Comparison of ENCODE assay signal across 8 cellular contexts in the genomic region with DNA sequence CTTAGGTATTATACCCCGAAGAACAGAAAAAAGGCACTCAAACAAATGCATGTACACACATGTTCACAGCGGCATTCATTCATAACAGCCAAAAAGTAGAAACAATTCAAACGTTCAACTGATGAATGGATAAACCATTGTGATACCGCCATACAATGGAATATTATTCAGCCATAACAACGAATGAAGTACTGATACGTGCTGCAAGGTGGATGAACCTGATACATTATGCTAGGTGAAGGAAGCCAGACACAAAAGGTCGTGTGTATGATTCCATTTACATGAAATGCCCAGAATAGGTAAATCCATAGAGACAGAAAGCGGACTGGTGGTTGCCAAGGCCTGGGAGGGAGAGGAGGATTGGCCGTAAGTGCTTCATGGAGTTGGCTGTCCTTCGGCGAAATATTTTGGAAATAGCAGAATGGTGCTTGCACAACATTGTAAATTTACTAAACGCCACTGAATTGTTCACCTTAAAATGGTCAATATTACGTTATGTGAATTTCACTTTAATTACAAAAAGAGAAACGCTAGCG.
DNase-seq lines count a peak whose midpoint lies in the region; ATAC-seq and TF ChIP-seq lines count a peak whose summit lies in the region.

No MANE protein-coding gene starts in this region.

- DNase-seq in DMS114 treated with DMSO at 0.1 percent for 48 hours (lab: John Stamatoyannopoulos, UW; ENCODE audit: unreplicated experiment) = peak; percentile 61
- peak; percentile 8 for DNase-seq in HK-2 (ENCODE audit: unreplicated experiment)
- DNase-seq in activated T-helper 1 cell treated with anti-CD3 and anti-CD28 coated beads, Interleukin-12 subunit alpha, Interleukin-12 subunit beta, Interleukin-2, Interleukin-4 antibody, amounts not matched to agents 30 ng/mL and 10 ng/mL and 1 ng/mL, durations not matched to agents 14 hours and 24 hours and 36 hours (ENCODE audit: low spot score) = peak; percentile 11
- DNase-seq in left ventricle myocardium inferior = no peak
- no peak for DNase-seq in sigmoid colon
- no peak for DNase-seq in globus pallidus (ENCODE audit: low spot score)
- DNase-seq in GDM1 (lab: John Stamatoyannopoulos, UW) = no peak

- TF ChIP-seq CTCF in left ventricle myocardium inferior (IDR thresholded peaks at IDR 0.05; ENCODE audit: borderline replicate concordance) = no peak
- TF ChIP-seq CTCF in sigmoid colon (IDR thresholded peaks at IDR 0.05) = no peak

- H3K4me1 Mint-ChIP-seq in activated T-helper 1 cell treated with anti-CD3 and anti-CD28 coated beads, Interleukin-12 subunit alpha, Interleukin-12 subunit beta, Interleukin-2, Interleukin-4 antibody, amounts not matched to agents 30 ng/mL and 10 ng/mL and 1 ng/mL, durations not matched to agents 14 hours and 24 hours and 36 hours (ENCODE audit: low read depth) = peaks cover 53% of the 10 kb centered on the region

- ATAC-seq in GM19467 (IDR thresholded peaks at IDR 0.05; ENCODE audit: unreplicated experiment) = peak; percentile 7

- peak overlapping the region; percentile 97 for H3K27ac ChIP-seq in left ventricle myocardium inferior (replicated peaks)
- H3K27ac ChIP-seq in sigmoid colon = peak overlapping the region; percentile 91 to 93 (median 92)

- no peaks in the 10 kb centered on the region for H3K9me3 Mint-ChIP-seq in activated T-helper 1 cell treated with anti-CD3 and anti-CD28 coated beads, Interleukin-12 subunit alpha, Interleukin-12 subunit beta, Interleukin-2, Interleukin-4 antibody, amounts not matched to agents 30 ng/mL and 10 ng/mL and 1 ng/mL, durations not matched to agents 14 hours and 24 hours and 36 hours

- no peaks in the 10 kb centered on the region for H3K27me3 ChIP-seq in left ventricle myocardium inferior (ENCODE audit: low read depth)
- H3K27me3 ChIP-seq in sigmoid colon = no peaks in the 10 kb centered on the region

- H3K4me1 ChIP-seq in left ventricle myocardium inferior = peaks cover 33% of the 10 kb centered on the region
- H3K4me1 ChIP-seq in sigmoid colon = peaks cover 0 to 26% (median 23%) of the 10 kb centered on the region in 4 donors

- peak overlapping the region; percentile 98 for H3K27ac Mint-ChIP-seq in activated T-helper 1 cell treated with anti-CD3 and anti-CD28 coated beads, Interleukin-12 subunit alpha, Interleukin-12 subunit beta, Interleukin-2, Interleukin-4 antibody, amounts not matched to agents 30 ng/mL and 10 ng/mL and 1 ng/mL, durations not matched to agents 14 hours and 24 hours and 36 hours

- H3K9me3 ChIP-seq in left ventricle myocardium inferior (replicated peaks) (no peaks in the 10 kb centered on the region), sigmoid colon (no peaks in the 10 kb centered on the region)

- no peaks in the 10 kb centered on the region for H3K27me3 Mint-ChIP-seq in activated T-helper 1 cell treated with anti-CD3 and anti-CD28 coated beads, Interleukin-12 subunit alpha, Interleukin-12 subunit beta, Interleukin-2, Interleukin-4 antibody, amounts not matched to agents 30 ng/mL and 10 ng/mL and 1 ng/mL, durations not matched to agents 14 hours and 24 hours and 36 hours (ENCODE audit: insufficient read depth)

- intact Hi-C loops in activated T-helper 1 cell treated with anti-CD3 and anti-CD28 coated beads, Interleukin-12 subunit alpha, Interleukin-12 subunit beta, Interleukin-2, Interleukin-4 antibody, amounts not matched to agents 30 ng/mL and 10 ng/mL and 1 ng/mL, durations not matched to agents 14 hours and 24 hours and 36 hours (cut with micrococcal nuclease) = loop anchor here (1.0 to 10.0 kb wide), 7 partner anchors 391 to 1107 kb away; a partner anchor contains a TSS
- intact Hi-C loops in left ventricle myocardium inferior (cut with micrococcal nuclease) (no loop called here), sigmoid colon (cut with DNase I) (loop anchor here (2.0 to 10.0 kb wide), 7 partner anchors 96 to 707 kb away; a partner anchor contains a TSS)

- H3K4me3 ChIP-seq in left ventricle myocardium inferior (peak overlapping the region; percentile 94), sigmoid colon (peak overlapping the region; percentile 72 to 92 (median 88))

- TF ChIP-seq EP300 in sigmoid colon (IDR thresholded peaks at IDR 0.05) = no peak

- H3K36me3 ChIP-seq in left ventricle myocardium inferior (peaks cover 20% of the 10 kb centered on the region), sigmoid colon (peaks cover 0 to 20% (median under 1%) of the 10 kb centered on the region in 4 donors)

- WGBS in sigmoid colon, 2 donors = 22 to 34% methylated on average over 15 of the region's 15 CpGs

- H3K4me3 Mint-ChIP-seq in activated T-helper 1 cell treated with anti-CD3 and anti-CD28 coated beads, Interleukin-12 subunit alpha, Interleukin-12 subunit beta, Interleukin-2, Interleukin-4 antibody, amounts not matched to agents 30 ng/mL and 10 ng/mL and 1 ng/mL, durations not matched to agents 14 hours and 24 hours and 36 hours = peak overlapping the region; percentile 98

- no peak for TF ChIP-seq POLR2A in sigmoid colon (IDR thresholded peaks at IDR 0.05)

- peaks cover 24% of the 10 kb centered on the region for H3K36me3 Mint-ChIP-seq in activated T-helper 1 cell treated with anti-CD3 and anti-CD28 coated beads, Interleukin-12 subunit alpha, Interleukin-12 subunit beta, Interleukin-2, Interleukin-4 antibody, amounts not matched to agents 30 ng/mL and 10 ng/mL and 1 ng/mL, durations not matched to agents 14 hours and 24 hours and 36 hours (ENCODE audit: low read depth)

Comparison
In these comparisons a context has a peak if more than half of its experiments do, and no peak if none do; other contexts are left out.
1. DNase-seq: peak in DMS114 treated with DMSO at 0.1 percent for 48 hours (single experiment), HK-2 (single experiment) and activated T-helper 1 cell treated with anti-CD3 and anti-CD28 coated beads, Interleukin-12 subunit alpha, Interleukin-12 subunit beta, Interleukin-2, Interleukin-4 antibody, amounts not matched to agents 30 ng/mL and 10 ng/mL and 1 ng/mL, durations not matched to agents 14 hours and 24 hours and 36 hours (single experiment); none in left ventricle myocardium inferior (single experiment), sigmoid colon (single experiment), globus pallidus (single experiment) and GDM1 (single experiment).